1 cellular context compared by ENCODE assay signal in genomic region chr3:53114011-53114400, GRCh38.
A peak's percentile ranks its signal among the peaks of the same experiment; 100 is the strongest.
TF ChIP-seq lines count a peak whose summit lies in the region.

No MANE protein-coding gene starts in this region.

TF ChIP-seq in SK-N-SH, 30 proteins besides CTCF, POLR2A, EP300 and RAD21:
- peak; percentile 70 for TF ChIP-seq SMC3 (IDR thresholded peaks at IDR 0.05; ENCODE audit: low read depth, low read length)
- no peak for TF ChIP-seq ELF1 (IDR thresholded peaks at IDR 0.05)
TF ChIP-seq in SK-N-SH: peak in this region for 1.
